In genomic region chr20:19757973-19758887, GRCh38 we compare ENCODE assay signal across 8 cellular contexts. TPM values are rescaled to one million over a fixed set of nuclear protein-coding genes. Genes with fewer than 3 reads are reported as not detected.
DNase-seq lines count a peak whose midpoint lies in the region; ATAC-seq, FAIRE-seq and TF ChIP-seq lines count a peak whose summit lies in the region.

A gene with protein sequence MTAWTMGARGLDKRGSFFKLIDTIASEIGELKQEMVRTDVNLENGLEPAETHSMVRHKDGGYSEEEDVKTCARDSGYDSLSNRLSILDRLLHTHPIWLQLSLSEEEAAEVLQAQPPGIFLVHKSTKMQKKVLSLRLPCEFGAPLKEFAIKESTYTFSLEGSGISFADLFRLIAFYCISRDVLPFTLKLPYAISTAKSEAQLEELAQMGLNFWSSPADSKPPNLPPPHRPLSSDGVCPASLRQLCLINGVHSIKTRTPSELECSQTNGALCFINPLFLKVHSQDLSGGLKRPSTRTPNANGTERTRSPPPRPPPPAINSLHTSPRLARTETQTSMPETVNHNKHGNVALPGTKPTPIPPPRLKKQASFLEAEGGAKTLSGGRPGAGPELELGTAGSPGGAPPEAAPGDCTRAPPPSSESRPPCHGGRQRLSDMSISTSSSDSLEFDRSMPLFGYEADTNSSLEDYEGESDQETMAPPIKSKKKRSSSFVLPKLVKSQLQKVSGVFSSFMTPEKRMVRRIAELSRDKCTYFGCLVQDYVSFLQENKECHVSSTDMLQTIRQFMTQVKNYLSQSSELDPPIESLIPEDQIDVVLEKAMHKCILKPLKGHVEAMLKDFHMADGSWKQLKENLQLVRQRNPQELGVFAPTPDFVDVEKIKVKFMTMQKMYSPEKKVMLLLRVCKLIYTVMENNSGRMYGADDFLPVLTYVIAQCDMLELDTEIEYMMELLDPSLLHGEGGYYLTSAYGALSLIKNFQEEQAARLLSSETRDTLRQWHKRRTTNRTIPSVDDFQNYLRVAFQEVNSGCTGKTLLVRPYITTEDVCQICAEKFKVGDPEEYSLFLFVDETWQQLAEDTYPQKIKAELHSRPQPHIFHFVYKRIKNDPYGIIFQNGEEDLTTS (plus strand): TSS chr20:19758258. CDS start chr20:19889602, 131,344 bp downstream.

- H3K4me3 ChIP-seq in BJ (ENCODE audit: low read depth, low read length): peak within 1 kb of the TSS; percentile 71
- peak within 1 kb of the TSS; percentile 88 to 91 for H3K4me3 ChIP-seq in Panc1 (ENCODE audit: low read depth in 2 of 2, low read length in 2 of 2)
- H3K4me3 ChIP-seq in spleen: peak within 1 kb of the TSS; percentile 49 to 83 (median 56)

- H3K27me3 ChIP-seq in BJ (ENCODE audit: control insufficient read depth, insufficient read depth, low read length) (no peaks in the 10 kb centered on the region), Panc1 (ENCODE audit: control insufficient read depth, insufficient read depth, low read length) (no peaks in the 10 kb centered on the region), spleen (replicated peaks in 1 of 7) (peaks cover 0 to 33% (median 15%) of the 10 kb centered on the region in 7 donors)

- BruUV-seq in Panc1 (replicated peaks; lab: Mats Ljungman, UMichigan): no TSS peak

- H3K4me1 ChIP-seq in Panc1 (ENCODE audit: control insufficient read depth, insufficient read depth, low read length) (peaks cover 23% of the 10 kb centered on the region), spleen (peaks cover 0 to 56% (median 26%) of the 10 kb centered on the region in 6 donors)

- H3K27ac ChIP-seq in Panc1 (ENCODE audit: low read length) (peak within 1 kb of the TSS; percentile 93), spleen (peak within 1 kb of the TSS; percentile 48 to 91 (median 85))

- CTCF ChIA-PET in BJ (lab: Yijun Ruan, JAX): interaction anchor here (0.8 to 2.6 kb wide), 7 partner anchors 12 to 453 kb away, joined by 3 to 12 read pairs (median 3); no protein-coding TSS in a partner anchor
- CTCF ChIA-PET in Panc1 (lab: Charles Lee): interaction anchor here (0.6 to 0.8 kb wide), 5 partner anchors 57 to 187 kb away, joined by 3 to 8 read pairs (median 6); no protein-coding TSS in a partner anchor

- H3K36me3 ChIP-seq in BJ (ENCODE audit: control insufficient read depth, insufficient read depth, low read length) (no peaks in the 10 kb centered on the region), Panc1 (ENCODE audit: control insufficient read depth, insufficient read depth, low read length) (no peaks in the 10 kb centered on the region), spleen (no peaks in the 10 kb centered on the region)

- intact Hi-C loops in Panc1 (cut with micrococcal nuclease; ENCODE audit: unreplicated experiment): no loop called here
- intact Hi-C loops in spleen (cut with DNase I; ENCODE audit: low total_unique reads): no loop called here

- ATAC-seq in Panc1: peak; percentile 92
- no peak for ATAC-seq in GM18858 (IDR thresholded peaks at IDR 0.05; ENCODE audit: unreplicated experiment)

- POLR2A ChIA-PET in BJ (lab: Charles Lee): interaction anchor here (0.6 to 1.6 kb wide), 5 partner anchors 12 to 1250 kb away, joined by 3 to 13 read pairs (median 4); partner anchors contain the start of gene SEC23B
- POLR2A ChIA-PET in Panc1 (lab: Charles Lee): interaction anchor here (0.6 to 0.8 kb wide), 6 partner anchors 214 to 1250 kb away, joined by 3 to 18 read pairs (median 8); no protein-coding TSS in a partner anchor

- DNase-seq in BJ (ENCODE audit: low read depth) (peak; percentile 71), HTR-8/SVneo (ENCODE audit: insufficient read length, low spot score) (peak; percentile 95), Panc1 (ENCODE audit: low read depth, low spot score) (peak; percentile 66), ecto neural progenitor cell (ENCODE audit: low spot score) (peak; percentile 95), left kidney (ENCODE audit: low read depth, low spot score) (peak; percentile 99), spleen (peak; percentile 85)
- no peak for DNase-seq in NK-92 treated with Interleukin-12 subunit alpha and Interleukin-12 subunit beta, amount 100 ng/mL, for 24 hours (lab: John Stamatoyannopoulos, UW)

- in situ Hi-C loops in Panc1 (cut with HindIII; ENCODE audit: low pct_unique_long_range_greater_than_20kb, low sequenced_read_pairs): no loop called here

- TF ChIP-seq POLR2A in spleen (IDR thresholded peaks at IDR 0.05): no peak

- FAIRE-seq in HTR-8/SVneo (lab: Jason Lieb, UNC): peak; percentile 51

- WGBS in spleen, 5 donors: 1 to 2% (median 1%) methylated on average over 49 to 64 of the region's 64 CpGs

- H3K9me3 ChIP-seq in Panc1 (ENCODE audit: control insufficient read depth, insufficient read depth, low read depth, low read length): no peaks in the 10 kb centered on the region
- no peaks in the 10 kb centered on the region for H3K9me3 ChIP-seq in spleen

- no peak for TF ChIP-seq CTCF in BJ (IDR thresholded peaks at IDR 0.05; ENCODE audit: insufficient read depth, low read depth, low read length)
- TF ChIP-seq CTCF in Panc1 (IDR thresholded peaks at IDR 0.05): no peak
- TF ChIP-seq CTCF in spleen (IDR thresholded peaks at IDR 0.05 in 8 of 11, conservative IDR thresholded peaks at IDR 0.05 in 3 of 11): peak in 1 of 11 experiments; percentile 8

RNA-seq across cellular contexts. Expression of the gene that starts here (rescaled TPM):
- polyA plus RNA-seq in BJ (2011; rRNA removed) (25.2 and 29.4 TPM in 2 replicates), spleen (10 to 100 TPM in 1 of 3 donors, 1 to 10 TPM in 2; 4.8 to 14.5 (median 6.2) TPM)
- 53.3 and 69.2 TPM in 2 replicates for polyA minus RNA-seq in BJ (2011; rRNA and poly(A)+ RNA removed)
- total RNA-seq in Panc1 (2021; ENCODE audit: unreplicated experiment) (25.0 TPM), spleen (100 to 1,000 TPM in 2 of 7 donors, 10 to 100 TPM in 5; 56.7 to 135 (median 93.7) TPM)
- polyA plus RNA-seq in Panc1 (2012; ENCODE audit: insufficient read length): 13.8 TPM
